In the genomic region with DNA sequence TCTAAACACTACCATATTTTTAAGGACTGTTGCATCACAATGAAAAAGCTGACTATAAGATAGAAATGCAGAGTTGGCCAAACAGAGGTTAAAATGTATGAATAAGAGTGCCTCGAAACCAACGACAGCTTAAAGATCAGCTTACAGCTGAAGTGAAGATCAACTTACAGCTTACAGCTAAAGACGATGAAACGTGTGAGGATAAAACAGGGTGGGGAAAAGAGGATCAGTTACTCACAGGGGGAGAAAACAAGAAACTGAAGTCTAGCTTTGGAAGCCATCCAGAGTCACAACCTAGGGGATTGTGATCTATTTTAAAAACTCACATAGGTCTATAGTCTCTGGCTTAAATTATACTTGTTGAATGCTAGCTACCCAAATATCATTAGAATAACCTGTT, we compare ENCODE assay signal across 15 cellular contexts.
A peak's percentile ranks its signal among the peaks of the same experiment; 100 is the strongest.
DNase-seq lines count a peak whose midpoint lies in the region; TF ChIP-seq lines count a peak whose summit lies in the region.
"Had no signal": no experiment of that assay in that cellular context is flagged by ENCODE, and none has a peak within 500 bp of the region (broad histone marks: within the 10 kb centered on the region; RNA-seq: fewer than 3 reads in every experiment).

No MANE protein-coding gene starts in this region.

- H3K4me3 ChIP-seq in HEK293 (ENCODE audit: low read depth, low read length) (no peak overlapping the region), choroid plexus epithelial cell (ENCODE audit: low read depth, low read length) (no peak overlapping the region), neural progenitor cell (no peak overlapping the region)

- no peak for TF ChIP-seq CTCF in HEK293 (tag by site-specific recombination; IDR thresholded peaks at IDR 0.05)
- no peak for TF ChIP-seq CTCF in choroid plexus epithelial cell (conservative IDR thresholded peaks at IDR 0.05; ENCODE audit: low read depth, low read length)
- TF ChIP-seq CTCF in neural progenitor cell (IDR thresholded peaks at IDR 0.05): no peak

- H3K27ac Mint-ChIP-seq in neural progenitor cell: no peak overlapping the region

- H3K4me2 ChIP-seq in neural progenitor cell: peak overlapping the region; percentile 23
- H3K4me2 ChIP-seq: SK-N-SH had no signal

- H3K36me3 Mint-ChIP-seq in neural progenitor cell: no peaks in the 10 kb centered on the region

- no peaks in the 10 kb centered on the region for H3F3A ChIP-seq in neural progenitor cell (ENCODE audit: low read depth)

- H3K4me1 ChIP-seq in HEK293 (ENCODE audit: control insufficient read depth, insufficient read depth, low read length) (peaks cover 6% of the 10 kb centered on the region), neural progenitor cell (no peaks in the 10 kb centered on the region)

- peaks cover 16% of the 10 kb centered on the region for H3K4me1 Mint-ChIP-seq in neural progenitor cell

- no peak overlapping the region for H3K9ac ChIP-seq in neural progenitor cell
- H3K9ac ChIP-seq: SK-N-SH had no signal

- peak; percentile 57 for DNase-seq in NCI-H2171 treated with DMSO at 0.1 percent for 48 hours (lab: John Stamatoyannopoulos, UW)
- DNase-seq in choroid plexus epithelial cell (ENCODE audit: low read depth): peak; percentile 26
- peak; percentile 12 for DNase-seq in neural progenitor cell (ENCODE audit: low spot score)
- DNase-seq in NCI-H2081 (lab: John Stamatoyannopoulos, UW): no peak
- DNase-seq in activated naive CD4-positive, alpha-beta T cell (lab: John Stamatoyannopoulos, UW): no peak
- DNase-seq in HuH-7 (ENCODE audit: low spot score): no peak
- DNase-seq: ACHN, C1 segment of cervical spinal cord, DND-41, NCI-H1694 treated with DMSO at 0.1 percent for 48 hours, NCI-H774, RPMI8226, SHP77 treated with DMSO at 0.1 percent for 48 hours, SK-N-SH had no signal

- H3K27me3 Mint-ChIP-seq in neural progenitor cell (ENCODE audit: insufficient read depth, low read depth): peaks cover 6% of the 10 kb centered on the region

- no peak overlapping the region for H2AFZ ChIP-seq in neural progenitor cell (replicated peaks)

- H3K27me3 ChIP-seq in neural progenitor cell: no peaks in the 10 kb centered on the region

- H3K36me3 ChIP-seq in HEK293 (ENCODE audit: control insufficient read depth in 2 of 2, insufficient read depth in 1 of 2, low read length in 2 of 2) (no peaks in the 10 kb centered on the region), neural progenitor cell (no peaks in the 10 kb centered on the region)

- no peak overlapping the region for H3K27ac ChIP-seq in HEK293 (ENCODE audit: extremely low read depth, low read depth, low read length)
- H3K27ac ChIP-seq in neural progenitor cell: no peak overlapping the region

- POLR2A ChIA-PET in HEK293 (lab: Yijun Ruan, JAX): no interaction called here

- no peaks in the 10 kb centered on the region for H4K20me1 ChIP-seq in neural progenitor cell (ENCODE audit: low read depth)

- CTCF ChIA-PET in HEK293 (lab: Yijun Ruan, JAX): interaction anchor here (0.7 to 2.0 kb wide), 3 partner anchors 336 to 416 kb away, joined by 3 to 7 read pairs (median 3); no protein-coding TSS in a partner anchor

- no peak overlapping the region for H3K4me3 Mint-ChIP-seq in neural progenitor cell

- no peaks in the 10 kb centered on the region for H3K79me2 ChIP-seq in neural progenitor cell (ENCODE audit: low read depth)

- H3K9me3 ChIP-seq in HEK293 (ENCODE audit: control insufficient read depth, insufficient read depth, low read depth, low read length) (no peaks in the 10 kb centered on the region), neural progenitor cell (ENCODE audit: low read depth) (no peaks in the 10 kb centered on the region)
- H3K9me3 ChIP-seq: SK-N-SH had no signal

- H3K9me3 Mint-ChIP-seq in neural progenitor cell: no peaks in the 10 kb centered on the region

TF ChIP-seq in HEK293, 187 proteins besides CTCF, POLR2A, EP300 and RAD21 (continues in another document):
- TF ChIP-seq, protein P1, sequence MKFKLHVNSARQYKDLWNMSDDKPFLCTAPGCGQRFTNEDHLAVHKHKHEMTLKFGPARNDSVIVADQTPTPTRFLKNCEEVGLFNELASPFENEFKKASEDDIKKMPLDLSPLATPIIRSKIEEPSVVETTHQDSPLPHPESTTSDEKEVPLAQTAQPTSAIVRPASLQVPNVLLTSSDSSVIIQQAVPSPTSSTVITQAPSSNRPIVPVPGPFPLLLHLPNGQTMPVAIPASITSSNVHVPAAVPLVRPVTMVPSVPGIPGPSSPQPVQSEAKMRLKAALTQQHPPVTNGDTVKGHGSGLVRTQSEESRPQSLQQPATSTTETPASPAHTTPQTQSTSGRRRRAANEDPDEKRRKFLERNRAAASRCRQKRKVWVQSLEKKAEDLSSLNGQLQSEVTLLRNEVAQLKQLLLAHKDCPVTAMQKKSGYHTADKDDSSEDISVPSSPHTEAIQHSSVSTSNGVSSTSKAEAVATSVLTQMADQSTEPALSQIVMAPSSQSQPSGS (tag by site-specific recombination; IDR thresholded peaks at IDR 0.05; ENCODE audit: low read depth): no peak
- TF ChIP-seq ZEB2 (tag by site-specific recombination; IDR thresholded peaks at IDR 0.05): no peak
- TF ChIP-seq ZNF600 (tag by site-specific recombination; IDR thresholded peaks at IDR 0.05): no peak
- no peak for TF ChIP-seq ZFP41 (tag by site-specific recombination; IDR thresholded peaks at IDR 0.05; ENCODE audit: borderline replicate concordance)
- peak; percentile 69 for TF ChIP-seq SCRT2 (tag by site-specific recombination; IDR thresholded peaks at IDR 0.05)
- TF ChIP-seq, protein P2, sequence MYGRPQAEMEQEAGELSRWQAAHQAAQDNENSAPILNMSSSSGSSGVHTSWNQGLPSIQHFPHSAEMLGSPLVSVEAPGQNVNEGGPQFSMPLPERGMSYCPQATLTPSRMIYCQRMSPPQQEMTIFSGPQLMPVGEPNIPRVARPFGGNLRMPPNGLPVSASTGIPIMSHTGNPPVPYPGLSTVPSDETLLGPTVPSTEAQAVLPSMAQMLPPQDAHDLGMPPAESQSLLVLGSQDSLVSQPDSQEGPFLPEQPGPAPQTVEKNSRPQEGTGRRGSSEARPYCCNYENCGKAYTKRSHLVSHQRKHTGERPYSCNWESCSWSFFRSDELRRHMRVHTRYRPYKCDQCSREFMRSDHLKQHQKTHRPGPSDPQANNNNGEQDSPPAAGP (tag by site-specific recombination; IDR thresholded peaks at IDR 0.05): no peak
- no peak for TF ChIP-seq ZNF626 (tag by site-specific recombination; IDR thresholded peaks at IDR 0.05)
- TF ChIP-seq, protein P3, sequence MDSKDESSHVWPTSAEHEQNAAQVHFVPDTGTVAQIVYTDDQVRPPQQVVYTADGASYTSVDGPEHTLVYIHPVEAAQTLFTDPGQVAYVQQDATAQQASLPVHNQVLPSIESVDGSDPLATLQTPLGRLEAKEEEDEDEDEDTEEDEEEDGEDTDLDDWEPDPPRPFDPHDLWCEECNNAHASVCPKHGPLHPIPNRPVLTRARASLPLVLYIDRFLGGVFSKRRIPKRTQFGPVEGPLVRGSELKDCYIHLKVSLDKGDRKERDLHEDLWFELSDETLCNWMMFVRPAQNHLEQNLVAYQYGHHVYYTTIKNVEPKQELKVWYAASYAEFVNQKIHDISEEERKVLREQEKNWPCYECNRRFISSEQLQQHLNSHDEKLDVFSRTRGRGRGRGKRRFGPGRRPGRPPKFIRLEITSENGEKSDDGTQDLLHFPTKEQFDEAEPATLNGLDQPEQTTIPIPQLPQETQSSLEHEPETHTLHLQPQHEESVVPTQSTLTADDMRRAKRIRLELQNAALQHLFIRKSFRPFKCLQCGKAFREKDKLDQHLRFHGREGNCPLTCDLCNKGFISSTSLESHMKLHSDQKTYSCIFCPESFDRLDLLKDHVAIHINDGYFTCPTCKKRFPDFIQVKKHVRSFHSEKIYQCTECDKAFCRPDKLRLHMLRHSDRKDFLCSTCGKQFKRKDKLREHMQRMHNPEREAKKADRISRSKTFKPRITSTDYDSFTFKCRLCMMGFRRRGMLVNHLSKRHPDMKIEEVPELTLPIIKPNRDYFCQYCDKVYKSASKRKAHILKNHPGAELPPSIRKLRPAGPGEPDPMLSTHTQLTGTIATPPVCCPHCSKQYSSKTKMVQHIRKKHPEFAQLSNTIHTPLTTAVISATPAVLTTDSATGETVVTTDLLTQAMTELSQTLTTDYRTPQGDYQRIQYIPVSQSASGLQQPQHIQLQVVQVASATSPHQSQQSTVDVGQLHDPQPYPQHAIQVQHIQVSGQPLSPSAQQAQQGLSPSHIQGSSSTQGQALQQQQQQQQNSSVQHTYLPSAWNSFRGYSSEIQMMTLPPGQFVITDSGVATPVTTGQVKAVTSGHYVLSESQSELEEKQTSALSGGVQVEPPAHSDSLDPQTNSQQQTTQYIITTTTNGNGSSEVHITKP (tag by site-specific recombination; IDR thresholded peaks at IDR 0.05): peak; percentile 22; the same call in 1 of the 2 replicates
- 0 out of 2 replicates have a peak, but pooled peaks have one; percentile 35 for TF ChIP-seq ZFP3 (tag by site-specific recombination; IDR thresholded peaks at IDR 0.05; ENCODE audit: low read depth)
- TF ChIP-seq, protein P4, sequence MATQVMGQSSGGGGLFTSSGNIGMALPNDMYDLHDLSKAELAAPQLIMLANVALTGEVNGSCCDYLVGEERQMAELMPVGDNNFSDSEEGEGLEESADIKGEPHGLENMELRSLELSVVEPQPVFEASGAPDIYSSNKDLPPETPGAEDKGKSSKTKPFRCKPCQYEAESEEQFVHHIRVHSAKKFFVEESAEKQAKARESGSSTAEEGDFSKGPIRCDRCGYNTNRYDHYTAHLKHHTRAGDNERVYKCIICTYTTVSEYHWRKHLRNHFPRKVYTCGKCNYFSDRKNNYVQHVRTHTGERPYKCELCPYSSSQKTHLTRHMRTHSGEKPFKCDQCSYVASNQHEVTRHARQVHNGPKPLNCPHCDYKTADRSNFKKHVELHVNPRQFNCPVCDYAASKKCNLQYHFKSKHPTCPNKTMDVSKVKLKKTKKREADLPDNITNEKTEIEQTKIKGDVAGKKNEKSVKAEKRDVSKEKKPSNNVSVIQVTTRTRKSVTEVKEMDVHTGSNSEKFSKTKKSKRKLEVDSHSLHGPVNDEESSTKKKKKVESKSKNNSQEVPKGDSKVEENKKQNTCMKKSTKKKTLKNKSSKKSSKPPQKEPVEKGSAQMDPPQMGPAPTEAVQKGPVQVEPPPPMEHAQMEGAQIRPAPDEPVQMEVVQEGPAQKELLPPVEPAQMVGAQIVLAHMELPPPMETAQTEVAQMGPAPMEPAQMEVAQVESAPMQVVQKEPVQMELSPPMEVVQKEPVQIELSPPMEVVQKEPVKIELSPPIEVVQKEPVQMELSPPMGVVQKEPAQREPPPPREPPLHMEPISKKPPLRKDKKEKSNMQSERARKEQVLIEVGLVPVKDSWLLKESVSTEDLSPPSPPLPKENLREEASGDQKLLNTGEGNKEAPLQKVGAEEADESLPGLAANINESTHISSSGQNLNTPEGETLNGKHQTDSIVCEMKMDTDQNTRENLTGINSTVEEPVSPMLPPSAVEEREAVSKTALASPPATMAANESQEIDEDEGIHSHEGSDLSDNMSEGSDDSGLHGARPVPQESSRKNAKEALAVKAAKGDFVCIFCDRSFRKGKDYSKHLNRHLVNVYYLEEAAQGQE (tag by site-specific recombination; IDR thresholded peaks at IDR 0.05): no peak
- no peak for TF ChIP-seq ZNF221 (tag by site-specific recombination; IDR thresholded peaks at IDR 0.05; ENCODE audit: borderline replicate concordance)

Comparison
In these comparisons a context has a peak if more than half of its experiments do, and no peak if none do; other contexts are left out.
1. DNase-seq: peak in NCI-H2171 treated with DMSO at 0.1 percent for 48 hours (single experiment), choroid plexus epithelial cell (single experiment) and neural progenitor cell (single experiment); none in NCI-H2081 (0 of 2), activated naive CD4-positive, alpha-beta T cell (0 of 4) and HuH-7 (single experiment).